In genomic region chr12:12976366-12976765, GRCh38 we compare ENCODE assay signal across 1 cellular context.
TF ChIP-seq lines count a peak whose summit lies in the region.

No MANE protein-coding gene starts in this region.

TF ChIP-seq in HepG2, 621 proteins besides CTCF, POLR2A, EP300 and RAD21:
- no peak for TF ChIP-seq KLF12 (CRISPR knock-in tag; IDR thresholded peaks at IDR 0.05; ENCODE audit: borderline replicate concordance)
